In the genomic region with DNA sequence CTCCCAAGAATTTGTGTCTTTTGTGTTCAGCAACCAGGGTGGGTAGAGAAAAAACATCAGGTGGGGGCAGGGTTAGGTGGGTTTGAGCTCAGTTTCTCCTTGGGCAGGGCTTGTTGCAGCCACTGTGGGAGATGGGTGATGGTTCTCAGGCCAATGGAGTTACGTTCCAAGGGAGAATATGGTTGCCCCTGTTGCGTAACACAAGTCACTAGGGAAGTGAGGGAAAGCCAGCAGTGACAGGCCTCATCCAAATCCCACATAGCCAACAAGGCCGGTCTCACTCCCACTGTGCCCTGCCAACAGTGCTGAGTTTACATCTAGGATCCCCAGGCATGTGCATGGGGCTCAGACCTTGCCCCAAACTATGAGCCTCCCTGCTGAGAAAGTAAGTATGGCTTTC, we compare ENCODE assay signal across 23 cellular contexts. TPM values are rescaled to one million over a fixed set of nuclear protein-coding genes. Genes with fewer than 3 reads are reported as not detected.
"Had no signal": no experiment of that assay in that cellular context is flagged by ENCODE, and none has a peak within 500 bp of the region (broad histone marks: within the 10 kb centered on the region; RNA-seq: fewer than 3 reads in every experiment).

No MANE protein-coding gene starts in this region.

- H3K27ac ChIP-seq: KMS-11, RWPE1 had no signal

- DNase-seq: Kasumi-1, MV-4-11, NCI-H1048, NCI-H1105, NCI-H1417, NCI-H1436 treated with DMSO at 0.1 percent for 48 hours, NCI-H1694, NCI-H187 treated with DMSO at 0.1 percent for 48 hours, NCI-H2029 treated with DMSO at 0.1 percent for 48 hours, NCI-H2227 treated with DMSO at 0.1 percent for 48 hours, NCI-H446, NCI-H510A, NCI-H524 treated with DMSO at 0.1 percent for 48 hours, NCI-H69, NCI-H774, PC-3, SHP77, SK-N-SH, SW 1271, T-cell had no signal

- H3K4me2 ChIP-seq: KMS-11, SK-N-SH had no signal

- H3K9me3 ChIP-seq: SK-N-SH had no signal

- H3K9ac ChIP-seq: KMS-11, SK-N-SH had no signal

- ATAC-seq: Panc1, PC-3, T-cell had no signal

RNA-seq across cellular contexts. Expression of a gene that starts 50.8 kb away (rescaled TPM):
- total RNA-seq: PC-3, T-cell had no signal
